In genomic region chr17:44556854-44557606, GRCh38 we compare ENCODE assay signal across 8 cellular contexts. TPM values are rescaled to one million over a fixed set of nuclear protein-coding genes. Genes with fewer than 3 reads are reported as not detected.
DNase-seq lines count a peak whose midpoint lies in the region; ATAC-seq and TF ChIP-seq lines count a peak whose summit lies in the region.

Gene FZD2 (plus strand): TSS chr17:44557484. CDS start chr17:44557689, 205 bp downstream.

- peak within 1 kb of the TSS; percentile 54 for H2AFZ ChIP-seq in GM23338

- H3K9ac ChIP-seq in skeletal muscle tissue (ENCODE audit: low read depth in 1 of 3, low read length in 3 of 3), result peak within 1 kb of the TSS; percentile 74 to 85 (median 79)

- DNase-seq in CD14-positive monocyte (ENCODE audit: low spot score) (peak; percentile 64), GM23338 (ENCODE audit: low spot score) (peak; percentile 98), NCI-H187 treated with DMSO at 0.1 percent for 48 hours (lab: John Stamatoyannopoulos, UW) (peak; percentile 63), T1000 (lab: John Stamatoyannopoulos, UW) (peak; percentile 96), caudate nucleus (lab: John Stamatoyannopoulos, UW) (peak in 49 of 61 donors; percentile 14 to 79 (median 49)), immature natural killer cell (peak; percentile 74 to 81 (median 77))

- H3K4me3 ChIP-seq in GM23338 (peak within 1 kb of the TSS; percentile 51), skeletal muscle tissue (ENCODE audit: low read length in 3 of 3) (peak within 1 kb of the TSS; percentile 72 to 80 (median 73))

- peaks cover 60% of the 10 kb centered on the region for H3K27me3 ChIP-seq in GM23338 (ENCODE audit: insufficient read depth)
- peaks cover 7 to 39% (median 29%) of the 10 kb centered on the region in 3 donors for H3K27me3 ChIP-seq in skeletal muscle tissue (ENCODE audit: control insufficient read depth in 3 of 3, insufficient read depth in 3 of 3, low read length in 3 of 3)

- H3K27me3 Mint-ChIP-seq in CD14-positive monocyte (ENCODE audit: low read depth in 3 of 3), result peaks cover 17 to 33% (median 27%) of the 10 kb centered on the region in 3 donors
- peaks cover 45% of the 10 kb centered on the region for H3K27me3 Mint-ChIP-seq in GM23338 (ENCODE audit: insufficient read depth, low read depth, poor library complexity)
- H3K27me3 Mint-ChIP-seq in immature natural killer cell (ENCODE audit: low read depth in 3 of 3), result peaks cover 5 to 33% (median 11%) of the 10 kb centered on the region in 3 donors

- H4K20me1 ChIP-seq in GM23338 (replicated peaks; ENCODE audit: insufficient read depth), result peaks cover 9% of the 10 kb centered on the region

- peak within 1 kb of the TSS; percentile 86 to 97 (median 94) for H3K27ac Mint-ChIP-seq in CD14-positive monocyte
- peak within 1 kb of the TSS; percentile 98 for H3K27ac Mint-ChIP-seq in GM23338
- H3K27ac Mint-ChIP-seq in immature natural killer cell, result peak within 1 kb of the TSS; percentile 51 to 92 (median 76)

- H3K27ac ChIP-seq in GM23338 (ENCODE audit: low read depth) (peak within 1 kb of the TSS; percentile 92), caudate nucleus (ENCODE audit: low read depth, low read length) (peak within 1 kb of the TSS; percentile 26), skeletal muscle tissue (ENCODE audit: low read depth, low read length) (peak within 1 kb of the TSS; percentile 36)

- H3K9me3 ChIP-seq in skeletal muscle tissue (ENCODE audit: control insufficient read depth in 3 of 3, low read length in 3 of 3), result no peaks in the 10 kb centered on the region

- no peaks in the 10 kb centered on the region for H3K9me2 ChIP-seq in GM23338 (ENCODE audit: insufficient read depth)

- TF ChIP-seq CTCF in CD14-positive monocyte (IDR thresholded peaks at IDR 0.05) (no peak), GM23338 (conservative IDR thresholded peaks at IDR 0.05; ENCODE audit: low read depth in 2 of 2) (no peak)

- H3K36me3 Mint-ChIP-seq in CD14-positive monocyte, result peaks cover 16 to 19% of the 10 kb centered on the region in 2 donors
- H3K36me3 Mint-ChIP-seq in GM23338 (ENCODE audit: low read depth), result peaks cover 21% of the 10 kb centered on the region
- H3K36me3 Mint-ChIP-seq in immature natural killer cell, result no peaks in the 10 kb centered on the region

- no peaks in the 10 kb centered on the region; the same call in 1 of the 2 replicates for H3F3A ChIP-seq in GM23338 (replicated peaks; ENCODE audit: low read depth)

- H3K4me3 Mint-ChIP-seq in CD14-positive monocyte (peak within 1 kb of the TSS; percentile 95 to 96), GM23338 (peak within 1 kb of the TSS; percentile 89), immature natural killer cell (peak within 1 kb of the TSS; percentile 93 to 96 (median 94))

- H3K4me1 ChIP-seq in GM23338 (ENCODE audit: insufficient read depth) (peaks cover 49% of the 10 kb centered on the region), skeletal muscle tissue (ENCODE audit: control insufficient read depth in 3 of 3, insufficient read depth in 3 of 3, low read length in 3 of 3) (peaks cover 4 to 15% (median 11%) of the 10 kb centered on the region in 3 donors)

- H3K4me2 ChIP-seq in GM23338, result peak within 1 kb of the TSS; percentile 79

- intact Hi-C loops in CD14-positive monocyte (cut with micrococcal nuclease), result no loop called here

- peaks cover 8% of the 10 kb centered on the region for H3K79me2 ChIP-seq in GM23338 (replicated peaks; ENCODE audit: insufficient read depth)

- H3K36me3 ChIP-seq in GM23338 (ENCODE audit: insufficient read depth) (no peaks in the 10 kb centered on the region), skeletal muscle tissue (ENCODE audit: control insufficient read depth in 3 of 3, insufficient read depth in 3 of 3, low read length in 3 of 3) (no peaks in the 10 kb centered on the region)

- peak; percentile 69 for ATAC-seq in GM23338
- ATAC-seq in HG02884 (IDR thresholded peaks at IDR 0.05; ENCODE audit: unreplicated experiment), result no peak

- H3K4me1 Mint-ChIP-seq in CD14-positive monocyte, result peaks cover 56% of the 10 kb centered on the region
- peaks cover 57% of the 10 kb centered on the region for H3K4me1 Mint-ChIP-seq in GM23338
- H3K4me1 Mint-ChIP-seq in immature natural killer cell, result peaks cover 16 to 35% of the 10 kb centered on the region in 2 donors

- peaks cover 0 to 11% (median 4%) of the 10 kb centered on the region in 7 donors for H3K9me3 Mint-ChIP-seq in CD14-positive monocyte
- peaks cover 20% of the 10 kb centered on the region; the same call in 2 of the 3 replicates for H3K9me3 Mint-ChIP-seq in GM23338
- no peaks in the 10 kb centered on the region for H3K9me3 Mint-ChIP-seq in immature natural killer cell

TF ChIP-seq in GM23338, 12 proteins besides CTCF, POLR2A, EP300 and RAD21:
- TF ChIP-seq EZH2phosphoT487 (IDR thresholded peaks at IDR 0.05; ENCODE audit: unreplicated experiment), result no peak
- no peak for TF ChIP-seq ZNF462 (CRISPR knock-in tag; IDR thresholded peaks at IDR 0.05)
- TF ChIP-seq CREB1 (CRISPR knock-in tag; IDR thresholded peaks at IDR 0.05; ENCODE audit: low read depth), result peak; percentile 60; the same call in 1 of the 2 replicates

RNA-seq across cellular contexts. Expression of gene FZD2, which starts in this region (rescaled TPM):
- 1 to 10 TPM; 6.2 to 7.2 TPM for polyA plus RNA-seq in CD14-positive monocyte
- total RNA-seq in GM23338 (2014; rRNA removed; shearing (Covaris generic)), result 7.6 and 14.8 TPM in 2 replicates
- polyA plus RNA-seq in GM23338 (2016; fragmentation: Nextera tagmentation; extraction: Ambion mirVana), result 6.1 and 6.2 TPM in 2 replicates
- polyA plus RNA-seq in immature natural killer cell, result 1 to 10 TPM in 1 of 3 donors, under 1 TPM in 2; 0.56 to 3.3 (median 0.97) TPM
- 8.9 TPM for total RNA-seq in skeletal muscle tissue

Comparison
In these comparisons a context has a peak if more than half of its experiments do, and no peak if none do; other contexts are left out.
1. H3K27ac ChIP-seq: peak in every context shown above with its lines; median percentile 92 in GM23338; 36 in skeletal muscle tissue; 26 in caudate nucleus.